ENCODE assay signal across 11 cellular contexts in the genomic region with DNA sequence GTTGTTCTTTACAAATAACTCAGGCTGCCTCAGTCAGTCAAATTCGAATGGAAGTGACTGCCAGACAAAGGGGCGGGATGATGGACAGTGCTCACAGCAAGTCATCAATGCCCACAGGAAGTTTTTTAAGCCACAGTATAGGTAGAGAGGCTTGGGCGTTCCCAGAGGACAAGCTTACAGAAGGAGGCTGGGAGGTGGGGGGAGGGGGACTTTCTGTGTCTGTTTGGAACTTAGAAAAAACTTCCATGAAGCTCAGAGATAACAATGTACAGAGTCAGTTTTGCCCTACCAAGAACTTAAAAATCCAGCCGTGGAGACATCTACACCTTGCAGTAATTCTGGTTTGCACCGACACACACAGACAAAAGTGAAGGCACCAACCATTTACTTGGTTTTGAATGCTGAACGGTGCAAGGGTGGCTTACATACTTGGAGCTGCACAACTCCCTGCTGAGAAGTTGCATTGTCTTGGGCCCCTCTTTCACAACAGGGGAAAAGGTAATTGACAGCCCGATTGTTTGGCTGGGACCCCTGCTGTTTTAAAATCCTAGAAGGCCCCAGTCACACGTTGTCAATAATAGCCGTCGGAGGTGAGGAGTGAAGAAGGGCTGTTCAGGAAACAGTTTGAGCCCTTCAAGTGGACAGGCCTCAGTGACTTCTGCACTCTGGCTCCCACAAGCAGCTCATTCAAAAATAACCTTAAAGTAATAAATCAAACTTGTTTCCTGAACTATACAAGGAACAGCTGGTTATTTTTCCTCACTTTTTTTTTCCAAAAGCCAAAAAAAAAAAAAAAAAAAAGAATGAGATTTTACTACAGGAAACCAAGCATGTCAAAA. TPM values are rescaled to one million over a fixed set of nuclear protein-coding genes. Genes with fewer than 3 reads are reported as not detected.
DNase-seq lines count a peak whose midpoint lies in the region; ATAC-seq and TF ChIP-seq lines count a peak whose summit lies in the region.
"Had no signal": no experiment of that assay in that cellular context is flagged by ENCODE, and none has a peak within 500 bp of the region (broad histone marks: within the 10 kb centered on the region; RNA-seq: fewer than 3 reads in every experiment).

No MANE protein-coding gene starts in this region.

- peak overlapping the region; percentile 59 for H3K4me3 Mint-ChIP-seq in WTC11
- H3K4me3 Mint-ChIP-seq: activated CD8-positive, alpha-beta memory T cell treated with anti-CD3 and anti-CD28 coated beads, Interleukin-2, amount 10 ng/mL, durations not matched to agents 7 days and 5 days had no signal

- H3K4me1 Mint-ChIP-seq in WTC11 = peaks cover 43% of the 10 kb centered on the region
- H3K4me1 Mint-ChIP-seq: activated CD8-positive, alpha-beta memory T cell treated with anti-CD3 and anti-CD28 coated beads, Interleukin-2, amount 10 ng/mL, durations not matched to agents 7 days and 5 days had no signal

- H3K9me3 Mint-ChIP-seq in WTC11 = peaks cover 3% of the 10 kb centered on the region; the same call in 1 of the 2 replicates

- TF ChIP-seq CTCF in NB4 (IDR thresholded peaks at IDR 0.05; ENCODE audit: low read depth, low read length) (no peak), WTC11 (IDR thresholded peaks at IDR 0.05) (no peak), lower leg skin (IDR thresholded peaks at IDR 0.05) (no peak)

- CTCF ChIA-PET in WTC11 (lab: Charles Lee) = interaction anchor here (0.5 to 2.0 kb wide), 12 partner anchors 14 to 933 kb away, joined by 3 to 24 read pairs (median 4); a partner anchor contains a TSS

- peak overlapping the region; percentile 1 for H3K4me3 ChIP-seq in NB4 (ENCODE audit: low read depth, low read length)
- H3K4me3 ChIP-seq in lower leg skin (ENCODE audit: low read depth, poor library complexity, severe bottlenecking) = no peak overlapping the region
- H3K4me3 ChIP-seq: skin epidermis had no signal

- H3K36me3 Mint-ChIP-seq in WTC11 = no peaks in the 10 kb centered on the region; the same call in 1 of the 2 replicates
- H3K36me3 Mint-ChIP-seq: activated CD8-positive, alpha-beta memory T cell treated with anti-CD3 and anti-CD28 coated beads, Interleukin-2, amount 10 ng/mL, durations not matched to agents 7 days and 5 days had no signal

- ATAC-seq in WTC11 (peak; percentile 92), HG03280 (IDR thresholded peaks at IDR 0.05; ENCODE audit: unreplicated experiment) (no peak)
- ATAC-seq: activated CD8-positive, alpha-beta memory T cell treated with anti-CD3 and anti-CD28 coated beads, Interleukin-2, amount 10 ng/mL, durations not matched to agents 7 days and 5 days had no signal

- WGBS in lower leg skin, 2 donors = 68 to 72% methylated on average over 10 of the region's 10 CpGs

- intact Hi-C loops in lower leg skin (cut with DNase I; ENCODE audit: low total_unique reads) = loop anchor here (5.0 kb wide), 1 partner anchor 168 kb away; no protein-coding TSS in a partner anchor

- POLR2A ChIA-PET in WTC11 (lab: Charles Lee) = interaction anchor here (0.7 to 2.0 kb wide), 2 partner anchors 18 to 989 kb away, joined by 7 to 30 read pairs; a partner anchor contains a TSS

- DNase-seq in COR-L47 (lab: John Stamatoyannopoulos, UW) = peak; percentile 74
- DNase-seq in NB4 (ENCODE audit: low read depth) = peak; percentile 90
- peak; percentile 80 for DNase-seq in WTC11 (ENCODE audit: low spot score)
- peak; percentile 65 for DNase-seq in iPS-NIHi11 (ENCODE audit: low spot score)
- DNase-seq in lower leg skin (ENCODE audit: low spot score in 2 of 2) = no peak
- no peak for DNase-seq in activated CD4-positive, CD25-positive, alpha-beta regulatory T cell (lab: John Stamatoyannopoulos, UW)
- no peak for DNase-seq in NCI-H774 (lab: John Stamatoyannopoulos, UW)
- DNase-seq: activated CD8-positive, alpha-beta memory T cell treated with anti-CD3 and anti-CD28 coated beads, Interleukin-2, amount 10 ng/mL, durations not matched to agents 7 days and 5 days; BE2C had no signal

- no peaks in the 10 kb centered on the region for H3K27me3 Mint-ChIP-seq in WTC11 (ENCODE audit: low read depth)
- H3K27me3 Mint-ChIP-seq: activated CD8-positive, alpha-beta memory T cell treated with anti-CD3 and anti-CD28 coated beads, Interleukin-2, amount 10 ng/mL, durations not matched to agents 7 days and 5 days had no signal

- no peak for TF ChIP-seq POLR2A in NB4 (IDR thresholded peaks at IDR 0.05; ENCODE audit: extremely low read depth, insufficient read length)
- no peak for TF ChIP-seq POLR2A in lower leg skin (IDR thresholded peaks at IDR 0.05)

- peak overlapping the region; percentile 97 for H3K27ac Mint-ChIP-seq in WTC11
- H3K27ac Mint-ChIP-seq: activated CD8-positive, alpha-beta memory T cell treated with anti-CD3 and anti-CD28 coated beads, Interleukin-2, amount 10 ng/mL, durations not matched to agents 7 days and 5 days had no signal

TF ChIP-seq in WTC11, 78 proteins besides CTCF, POLR2A, EP300 and RAD21 (continues in another document):
- TF ChIP-seq, protein P1, sequence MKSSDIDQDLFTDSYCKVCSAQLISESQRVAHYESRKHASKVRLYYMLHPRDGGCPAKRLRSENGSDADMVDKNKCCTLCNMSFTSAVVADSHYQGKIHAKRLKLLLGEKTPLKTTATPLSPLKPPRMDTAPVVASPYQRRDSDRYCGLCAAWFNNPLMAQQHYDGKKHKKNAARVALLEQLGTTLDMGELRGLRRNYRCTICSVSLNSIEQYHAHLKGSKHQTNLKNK (CRISPR knock-in tag; IDR thresholded peaks at IDR 0.05) = no peak
- TF ChIP-seq, protein P2, sequence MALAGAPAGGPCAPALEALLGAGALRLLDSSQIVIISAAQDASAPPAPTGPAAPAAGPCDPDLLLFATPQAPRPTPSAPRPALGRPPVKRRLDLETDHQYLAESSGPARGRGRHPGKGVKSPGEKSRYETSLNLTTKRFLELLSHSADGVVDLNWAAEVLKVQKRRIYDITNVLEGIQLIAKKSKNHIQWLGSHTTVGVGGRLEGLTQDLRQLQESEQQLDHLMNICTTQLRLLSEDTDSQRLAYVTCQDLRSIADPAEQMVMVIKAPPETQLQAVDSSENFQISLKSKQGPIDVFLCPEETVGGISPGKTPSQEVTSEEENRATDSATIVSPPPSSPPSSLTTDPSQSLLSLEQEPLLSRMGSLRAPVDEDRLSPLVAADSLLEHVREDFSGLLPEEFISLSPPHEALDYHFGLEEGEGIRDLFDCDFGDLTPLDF (CRISPR knock-in tag; IDR thresholded peaks at IDR 0.05) = no peak
- TF ChIP-seq, protein P3, sequence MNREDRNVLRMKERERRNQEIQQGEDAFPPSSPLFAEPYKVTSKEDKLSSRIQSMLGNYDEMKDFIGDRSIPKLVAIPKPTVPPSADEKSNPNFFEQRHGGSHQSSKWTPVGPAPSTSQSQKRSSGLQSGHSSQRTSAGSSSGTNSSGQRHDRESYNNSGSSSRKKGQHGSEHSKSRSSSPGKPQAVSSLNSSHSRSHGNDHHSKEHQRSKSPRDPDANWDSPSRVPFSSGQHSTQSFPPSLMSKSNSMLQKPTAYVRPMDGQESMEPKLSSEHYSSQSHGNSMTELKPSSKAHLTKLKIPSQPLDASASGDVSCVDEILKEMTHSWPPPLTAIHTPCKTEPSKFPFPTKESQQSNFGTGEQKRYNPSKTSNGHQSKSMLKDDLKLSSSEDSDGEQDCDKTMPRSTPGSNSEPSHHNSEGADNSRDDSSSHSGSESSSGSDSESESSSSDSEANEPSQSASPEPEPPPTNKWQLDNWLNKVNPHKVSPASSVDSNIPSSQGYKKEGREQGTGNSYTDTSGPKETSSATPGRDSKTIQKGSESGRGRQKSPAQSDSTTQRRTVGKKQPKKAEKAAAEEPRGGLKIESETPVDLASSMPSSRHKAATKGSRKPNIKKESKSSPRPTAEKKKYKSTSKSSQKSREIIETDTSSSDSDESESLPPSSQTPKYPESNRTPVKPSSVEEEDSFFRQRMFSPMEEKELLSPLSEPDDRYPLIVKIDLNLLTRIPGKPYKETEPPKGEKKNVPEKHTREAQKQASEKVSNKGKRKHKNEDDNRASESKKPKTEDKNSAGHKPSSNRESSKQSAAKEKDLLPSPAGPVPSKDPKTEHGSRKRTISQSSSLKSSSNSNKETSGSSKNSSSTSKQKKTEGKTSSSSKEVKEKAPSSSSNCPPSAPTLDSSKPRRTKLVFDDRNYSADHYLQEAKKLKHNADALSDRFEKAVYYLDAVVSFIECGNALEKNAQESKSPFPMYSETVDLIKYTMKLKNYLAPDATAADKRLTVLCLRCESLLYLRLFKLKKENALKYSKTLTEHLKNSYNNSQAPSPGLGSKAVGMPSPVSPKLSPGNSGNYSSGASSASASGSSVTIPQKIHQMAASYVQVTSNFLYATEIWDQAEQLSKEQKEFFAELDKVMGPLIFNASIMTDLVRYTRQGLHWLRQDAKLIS (CRISPR knock-in tag; IDR thresholded peaks at IDR 0.05; ENCODE audit: borderline replicate concordance) = no peak
- TF ChIP-seq, protein P4, sequence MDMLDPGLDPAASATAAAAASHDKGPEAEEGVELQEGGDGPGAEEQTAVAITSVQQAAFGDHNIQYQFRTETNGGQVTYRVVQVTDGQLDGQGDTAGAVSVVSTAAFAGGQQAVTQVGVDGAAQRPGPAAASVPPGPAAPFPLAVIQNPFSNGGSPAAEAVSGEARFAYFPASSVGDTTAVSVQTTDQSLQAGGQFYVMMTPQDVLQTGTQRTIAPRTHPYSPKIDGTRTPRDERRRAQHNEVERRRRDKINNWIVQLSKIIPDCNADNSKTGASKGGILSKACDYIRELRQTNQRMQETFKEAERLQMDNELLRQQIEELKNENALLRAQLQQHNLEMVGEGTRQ (CRISPR knock-in tag; IDR thresholded peaks at IDR 0.05) = 0 out of 2 replicates have a peak, but pooled peaks have one; percentile 11
- TF ChIP-seq NR2C2 (CRISPR knock-in tag; IDR thresholded peaks at IDR 0.05) (no peak), FOXK1 (CRISPR knock-in tag; IDR thresholded peaks at IDR 0.05) (peak; percentile 39; the same call in 1 of the 2 replicates), ZNF121 (CRISPR knock-in tag; IDR thresholded peaks at IDR 0.05) (no peak)
- TF ChIP-seq, protein P5, sequence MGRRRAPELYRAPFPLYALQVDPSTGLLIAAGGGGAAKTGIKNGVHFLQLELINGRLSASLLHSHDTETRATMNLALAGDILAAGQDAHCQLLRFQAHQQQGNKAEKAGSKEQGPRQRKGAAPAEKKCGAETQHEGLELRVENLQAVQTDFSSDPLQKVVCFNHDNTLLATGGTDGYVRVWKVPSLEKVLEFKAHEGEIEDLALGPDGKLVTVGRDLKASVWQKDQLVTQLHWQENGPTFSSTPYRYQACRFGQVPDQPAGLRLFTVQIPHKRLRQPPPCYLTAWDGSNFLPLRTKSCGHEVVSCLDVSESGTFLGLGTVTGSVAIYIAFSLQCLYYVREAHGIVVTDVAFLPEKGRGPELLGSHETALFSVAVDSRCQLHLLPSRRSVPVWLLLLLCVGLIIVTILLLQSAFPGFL (CRISPR knock-in tag; IDR thresholded peaks at IDR 0.05; ENCODE audit: borderline replicate concordance) = no peak

RNA-seq across cellular contexts. Expression of a gene that starts 18.8 kb away (rescaled TPM):
- total RNA-seq in WTC11 (2021) = 44.3 to 63.2 TPM (median 47.4 TPM) in 3 replicates
- total RNA-seq in lower leg skin = 10 to 100 TPM; 26.4 to 40.4 (median 37.0) TPM

Comparison
In these comparisons a context has a peak if more than half of its experiments do, and no peak if none do; other contexts are left out.
1. DNase-seq: peak in COR-L47 (single experiment), NB4 (single experiment), WTC11 (single experiment) and iPS-NIHi11 (single experiment); none in lower leg skin (0 of 2), activated CD4-positive, CD25-positive, alpha-beta regulatory T cell (0 of 4) and NCI-H774 (single experiment).